In the genomic region with DNA sequence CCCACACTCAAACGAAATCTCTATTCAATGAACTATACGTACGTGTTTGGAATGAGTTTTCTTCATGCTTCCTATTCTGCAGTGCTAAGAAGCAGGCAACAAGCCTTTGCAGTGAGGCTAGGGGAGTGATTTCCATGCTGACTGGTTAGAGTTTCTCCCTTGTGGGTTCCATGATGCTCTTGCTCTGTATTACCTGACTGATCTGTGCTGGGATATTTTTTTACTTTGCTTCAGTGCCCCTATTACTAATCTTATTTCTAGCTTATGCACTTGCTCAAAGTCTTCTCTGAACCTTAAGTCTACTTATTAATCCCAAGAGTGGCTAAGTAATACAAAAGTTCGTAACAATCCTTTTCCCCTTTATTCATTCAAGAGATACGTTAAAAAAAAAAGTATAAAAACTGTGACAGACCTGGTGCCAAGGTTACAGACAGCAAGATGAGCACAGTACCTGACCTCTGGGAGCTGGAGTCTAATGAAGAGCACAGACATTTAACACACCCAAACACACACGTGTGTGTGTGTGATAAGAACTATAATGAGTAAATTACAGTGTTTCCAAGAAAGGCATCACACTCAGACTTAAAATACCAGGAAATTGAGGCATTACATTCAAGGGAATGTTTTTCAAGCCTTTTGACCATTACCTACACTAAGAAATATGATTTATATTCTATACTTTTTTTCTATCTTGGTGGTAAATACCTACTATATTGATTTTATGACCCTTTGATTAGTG, we compare ENCODE assay signal across 14 cellular contexts. TPM values are rescaled to one million over a fixed set of nuclear protein-coding genes. Genes with fewer than 3 reads are reported as not detected.
DNase-seq lines count a peak whose midpoint lies in the region; ATAC-seq, FAIRE-seq and TF ChIP-seq lines count a peak whose summit lies in the region.
"Had no signal": no experiment of that assay in that cellular context is flagged by ENCODE, and none has a peak within 500 bp of the region (broad histone marks: within the 10 kb centered on the region; RNA-seq: fewer than 3 reads in every experiment).

No MANE protein-coding gene starts in this region.

- H2AFZ ChIP-seq in endothelial cell of umbilical vein (ENCODE audit: low read depth, low read length) (no peak overlapping the region), osteoblast (ENCODE audit: low read length) (no peak overlapping the region)

- WGBS in esophagus squamous epithelium, 2 donors, result 70 to 89% methylated on average over 6 of the region's 6 CpGs

- CTCF ChIA-PET in endothelial cell of umbilical vein (lab: Charles Lee), result interaction anchor here (1.9 kb wide), 1 partner anchor 338 kb away, joined by 9 read pairs; no protein-coding TSS in a partner anchor

- no peaks in the 10 kb centered on the region for H3K27me3 ChIP-seq in endothelial cell of umbilical vein (ENCODE audit: control insufficient read depth in 2 of 2, insufficient read depth in 2 of 2, low read length in 2 of 2)
- H3K27me3 ChIP-seq in osteoblast (ENCODE audit: insufficient read depth, low read length), result no peaks in the 10 kb centered on the region
- no peaks in the 10 kb centered on the region for H3K27me3 ChIP-seq in esophagus squamous epithelium

- H3K9ac ChIP-seq in endothelial cell of umbilical vein (replicated peaks; ENCODE audit: extremely low read depth, insufficient read depth, low read length), result no peak overlapping the region

- peak overlapping the region; percentile 29 for H3K4me3 Mint-ChIP-seq in HFFc6

- FAIRE-seq in endothelial cell of umbilical vein (lab: Jason Lieb, UNC), result no peak
- FAIRE-seq: GM12878 had no signal

- H4K20me1 ChIP-seq in endothelial cell of umbilical vein (replicated peaks; ENCODE audit: control insufficient read depth, extremely low read depth, insufficient read depth, low read length), result no peaks in the 10 kb centered on the region
- H4K20me1 ChIP-seq in osteoblast (ENCODE audit: insufficient read depth, low read length), result no peaks in the 10 kb centered on the region

- H3K27ac ChIP-seq in endothelial cell of umbilical vein (ENCODE audit: insufficient read depth, low read depth, low read length) (no peak overlapping the region), osteoblast (ENCODE audit: low read depth, low read length) (peak overlapping the region; percentile 55), esophagus squamous epithelium (no peak overlapping the region)

- no peaks in the 10 kb centered on the region for H3K36me3 Mint-ChIP-seq in HFFc6 (ENCODE audit: low read depth)

- peak overlapping the region; percentile 79 for H3K27ac Mint-ChIP-seq in HFFc6

- peaks cover 65% of the 10 kb centered on the region for H3K4me1 Mint-ChIP-seq in HFFc6 (ENCODE audit: low read depth)

- intact Hi-C loops in endothelial cell of umbilical vein (cut with micrococcal nuclease) (loop anchor here (2.0 to 5.0 kb wide), 2 partner anchors 51 to 339 kb away; partner anchors contain the start of gene FBN1), esophagus squamous epithelium (cut with DNase I) (no loop called here)

- TF ChIP-seq POLR2A in endothelial cell of umbilical vein (IDR thresholded peaks at IDR 0.05; ENCODE audit: low read depth, low read length) (no peak), esophagus squamous epithelium (IDR thresholded peaks at IDR 0.05) (no peak)

- H3K79me2 ChIP-seq in endothelial cell of umbilical vein (ENCODE audit: control insufficient read depth, insufficient read depth, low read length), result no peaks in the 10 kb centered on the region
- no peaks in the 10 kb centered on the region for H3K79me2 ChIP-seq in osteoblast (ENCODE audit: insufficient read depth, low read length)

- in situ Hi-C loops in GM13977 (cut with MboI; ENCODE audit: low pct_unique_long_range_greater_than_20kb, low sequenced_read_pairs, unreplicated experiment), result no loop called here

- no peaks in the 10 kb centered on the region for H3K9me3 Mint-ChIP-seq in HFFc6

- no TSS peak for BruUV-seq in endothelial cell of umbilical vein (replicated peaks; lab: Mats Ljungman, UMichigan)

- DNase-seq in HFFc6 (no peak), endothelial cell of umbilical vein (ENCODE audit: low read depth, low spot score) (peak; percentile 6), osteoblast (ENCODE audit: insufficient read length, low spot score, missing footprints) (no peak), esophagus squamous epithelium (lab: John Stamatoyannopoulos, UW) (no peak), GM13977 (ENCODE audit: low spot score) (no peak), KG1 (lab: John Stamatoyannopoulos, UW) (no peak), T-helper 9 cell (no peak)
- DNase-seq: AML-193, Caco-2, DMS53, NCI-H146, NCI-H748 treated with DMSO at 0.1 percent for 48 hours had no signal

- POLR2A ChIA-PET in endothelial cell of umbilical vein (lab: Charles Lee), result no interaction called here

- TF ChIP-seq CTCF in HFFc6 (IDR thresholded peaks at IDR 0.05) (no peak), endothelial cell of umbilical vein (IDR thresholded peaks at IDR 0.05; ENCODE audit: extremely low read depth in 1 of 2, insufficient read depth in 1 of 2, low read depth in 1 of 2, low read length in 2 of 2) (no peak), osteoblast (IDR thresholded peaks at IDR 0.05; ENCODE audit: extremely low read depth, low read depth, low read length) (no peak), esophagus squamous epithelium (IDR thresholded peaks at IDR 0.05) (no peak), GM13977 (IDR thresholded peaks at IDR 0.05; ENCODE audit: extremely low read depth, insufficient read depth, missing control alignments) (no peak)

- H3K36me3 ChIP-seq in endothelial cell of umbilical vein (ENCODE audit: control insufficient read depth in 2 of 2, extremely low read depth in 1 of 2, insufficient read depth in 2 of 2, low read length in 2 of 2), result no peaks in the 10 kb centered on the region
- no peaks in the 10 kb centered on the region for H3K36me3 ChIP-seq in osteoblast (ENCODE audit: insufficient read depth, low read length)
- H3K36me3 ChIP-seq in esophagus squamous epithelium, result no peaks in the 10 kb centered on the region

- dilution Hi-C loops in endothelial cell of umbilical vein (cut with MboI; ENCODE audit: extremely low pct_ligation_motif_present, low sequenced_read_pairs), result no loop called here

- peaks cover 28% of the 10 kb centered on the region for H3K4me1 ChIP-seq in endothelial cell of umbilical vein (ENCODE audit: control insufficient read depth, extremely low read depth, insufficient read depth, low read length)
- H3K4me1 ChIP-seq in osteoblast (ENCODE audit: insufficient read depth, low read length), result peaks cover 51% of the 10 kb centered on the region
- H3K4me1 ChIP-seq in esophagus squamous epithelium, result no peaks in the 10 kb centered on the region
- H3K4me1 ChIP-seq: Caco-2 had no signal

- H3K9me1 ChIP-seq in endothelial cell of umbilical vein (replicated peaks; ENCODE audit: control insufficient read depth, extremely low read depth, insufficient read depth, low read length), result no peaks in the 10 kb centered on the region

- no peaks in the 10 kb centered on the region for H3K27me3 Mint-ChIP-seq in HFFc6 (ENCODE audit: insufficient read depth)

- no peak overlapping the region for H3K4me3 ChIP-seq in endothelial cell of umbilical vein (replicated peaks in 1 of 3; ENCODE audit: insufficient read depth in 1 of 3, low read depth in 1 of 3, low read length in 3 of 3)
- H3K4me3 ChIP-seq in osteoblast (ENCODE audit: insufficient read depth, low read length), result no peak overlapping the region
- no peak overlapping the region for H3K4me3 ChIP-seq in esophagus squamous epithelium
- H3K4me3 ChIP-seq: GM12878 had no signal

- H3K9me3 ChIP-seq in endothelial cell of umbilical vein (replicated peaks; ENCODE audit: control insufficient read depth, insufficient read depth, low read length) (no peaks in the 10 kb centered on the region), osteoblast (ENCODE audit: low read depth, low read length) (no peaks in the 10 kb centered on the region), esophagus squamous epithelium (no peaks in the 10 kb centered on the region)
- H3K9me3 ChIP-seq: Caco-2 had no signal

- H3K4me2 ChIP-seq in endothelial cell of umbilical vein (ENCODE audit: insufficient read depth, low read length) (peak overlapping the region; percentile 19), osteoblast (ENCODE audit: insufficient read depth, low read length) (peak overlapping the region; percentile 31)

- ATAC-seq in SK-N-SH treated with all-trans-retinoic acid at 6 μM for 48 hours, result peak; percentile 31

TF ChIP-seq in SK-N-SH treated with all-trans-retinoic acid at 6 μM for 48 hours, 23 proteins besides CTCF, POLR2A, EP300 and RAD21 (continues in another document):
- TF ChIP-seq ZFP3 (CRISPR knock-in tag; IDR thresholded peaks at IDR 0.05) (no peak), SNAI2 (CRISPR knock-in tag; IDR thresholded peaks at IDR 0.05) (no peak), ZNF70 (CRISPR knock-in tag; IDR thresholded peaks at IDR 0.05) (no peak), GLIS3 (CRISPR knock-in tag; IDR thresholded peaks at IDR 0.05) (no peak), OSR1 (CRISPR knock-in tag; IDR thresholded peaks at IDR 0.05) (no peak)

TF ChIP-seq in endothelial cell of umbilical vein, 7 proteins besides CTCF, POLR2A, EP300 and RAD21:
- TF ChIP-seq EZH2 (IDR thresholded peaks at IDR 0.05; ENCODE audit: borderline replicate concordance, low read depth, low read length, severe bottlenecking) (no peak), FOS (IDR thresholded peaks at IDR 0.05; ENCODE audit: borderline replicate concordance, insufficient read depth, low read length) (no peak), GATA2 (IDR thresholded peaks at IDR 0.05; ENCODE audit: insufficient read depth, insufficient read length, low read depth, low read length) (no peak), POLR2AphosphoS5 (IDR thresholded peaks at IDR 0.05; ENCODE audit: insufficient read depth, low read depth, low read length) (no peak), JUN (IDR thresholded peaks at IDR 0.05; ENCODE audit: borderline replicate concordance, insufficient read depth, insufficient read length, low read depth) (no peak)
- TF ChIP-seq, protein P1, sequence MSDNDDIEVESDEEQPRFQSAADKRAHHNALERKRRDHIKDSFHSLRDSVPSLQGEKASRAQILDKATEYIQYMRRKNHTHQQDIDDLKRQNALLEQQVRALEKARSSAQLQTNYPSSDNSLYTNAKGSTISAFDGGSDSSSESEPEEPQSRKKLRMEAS (IDR thresholded peaks at IDR 0.05; ENCODE audit: insufficient read depth, insufficient read length), result no peak

RNA-seq across cellular contexts. Expression of gene FBN1, which starts 50.5 kb away (rescaled TPM):
- total RNA-seq in HFFc6 (2021; fragmentation: NEBNext Ultra II Directional; extraction: Animal tissue kit (Norgen Biotek cat#: 25700)), result 100 to 1,000 TPM; 584 to 754 (median 609) TPM
- total RNA-seq in endothelial cell of umbilical vein (88.1 and 111 TPM in 2 replicates), osteoblast (1,453 and 1,556 TPM in 2 replicates), esophagus squamous epithelium (10 to 100 TPM in 3 of 4 donors, 1 to 10 TPM in 1; 3.9 to 87.0 (median 23.4) TPM)
- 102 and 107 TPM in 2 replicates for polyA plus RNA-seq in endothelial cell of umbilical vein
- polyA plus RNA-seq in endothelial cell of umbilical vein (2011; cell fraction: cytosol; rRNA removed), result 98.4 and 101 TPM in 2 replicates
- 171 and 201 TPM in 2 replicates for polyA plus RNA-seq in endothelial cell of umbilical vein (2011; cell fraction: nucleus; rRNA removed)
- 87.6 and 98.0 TPM in 2 replicates for polyA plus RNA-seq in endothelial cell of umbilical vein (2012)
- 326 and 432 TPM in 2 replicates for polyA minus RNA-seq in endothelial cell of umbilical vein
- polyA minus RNA-seq in endothelial cell of umbilical vein (2011; cell fraction: cytosol; rRNA and poly(A)+ RNA removed), result 3.3 TPM
- 180 and 222 TPM in 2 replicates for polyA minus RNA-seq in endothelial cell of umbilical vein (2011; cell fraction: nucleus; rRNA and poly(A)+ RNA removed)
